In genomic region chr1:47121039-47121438, GRCh38 we compare ENCODE assay signal across 5 cellular contexts. TPM values are rescaled to one million over a fixed set of nuclear protein-coding genes. Genes with fewer than 3 reads are reported as not detected.
"Had no signal": no experiment of that assay in that cellular context is flagged by ENCODE, and none has a peak within 500 bp of the region (broad histone marks: within the 10 kb centered on the region; RNA-seq: fewer than 3 reads in every experiment).

No MANE protein-coding gene starts in this region.

RNA-seq across cellular contexts. Expression of gene CYP4A22, which starts 16.2 kb away (rescaled TPM):
- total RNA-seq: HepG2, HT-29, HT1080, IMR-90 had no signal
- polyA plus RNA-seq: HepG2, IgD-negative memory B cell, IMR-90 had no signal

RNA-seq across cellular contexts. Expression of gene CYP4Z1, which starts 54.0 kb away (rescaled TPM):
- total RNA-seq: HepG2, HT-29, HT1080, IMR-90 had no signal
- polyA plus RNA-seq: HepG2, IgD-negative memory B cell, IMR-90 had no signal
